ENCODE assay signal across 20 cellular contexts in the genomic region with DNA sequence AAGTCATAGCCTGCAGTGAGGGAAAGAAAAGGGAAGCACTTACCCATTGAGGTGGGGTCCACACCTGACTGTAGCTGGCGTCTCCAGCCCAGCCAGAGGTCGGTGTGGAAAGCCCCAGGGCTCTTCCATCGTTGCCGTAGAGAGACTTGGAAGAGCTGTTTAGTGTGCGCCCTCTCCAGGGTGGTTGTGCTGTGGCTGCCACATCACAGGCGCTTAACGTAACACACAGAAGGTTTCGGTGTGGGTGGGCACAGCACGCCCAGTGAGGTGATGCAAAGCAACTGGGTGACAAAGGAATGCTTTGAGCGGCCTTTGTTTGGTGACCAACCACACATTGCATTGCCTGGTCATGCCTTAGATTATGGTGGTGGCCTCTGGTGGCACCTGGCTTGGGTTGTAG. TPM values are rescaled to one million over a fixed set of nuclear protein-coding genes. Genes with fewer than 3 reads are reported as not detected.
DNase-seq lines count a peak whose midpoint lies in the region; ATAC-seq and TF ChIP-seq lines count a peak whose summit lies in the region.
"Had no signal": no experiment of that assay in that cellular context is flagged by ENCODE, and none has a peak within 500 bp of the region (broad histone marks: within the 10 kb centered on the region; RNA-seq: fewer than 3 reads in every experiment).

No MANE protein-coding gene starts in this region.

- intact Hi-C loops in vagina (cut with DNase I) (no loop called here), sciatic nerve (cut with DNase I) (no loop called here)

- no peak for TF ChIP-seq POLR2A in vagina (IDR thresholded peaks at IDR 0.05)

- POLR2A ChIA-PET in RWPE1 (lab: Yijun Ruan, JAX; ENCODE audit: low non-redundant PET), result no interaction called here

- ATAC-seq in activated T-cell treated with anti-CD3 and anti-CD28 coated beads, Interleukin-2, amount 50 U/mL, for 72 hours (replicated peaks in 1 of 2), result no peak
- peak; percentile 33 for ATAC-seq in activated naive CD8-positive, alpha-beta T cell treated with anti-CD3 and anti-CD28 coated beads, Interleukin-2, amount 50 U/mL, for 24 hours
- peak; percentile 73 for ATAC-seq in stimulated activated memory B cell treated with anti-CD40 and anti-IgM and Interleukin-4, amounts not matched to agents 10 μg/mL and 1 μg/mL and 100 μg/mL, for 72 hours
- ATAC-seq in sciatic nerve, result no peak

- H3K27me3 Mint-ChIP-seq in activated T-cell treated with anti-CD3 and anti-CD28 coated beads, Interleukin-2, amount 50 U/mL, for 72 hours (ENCODE audit: low read depth), result no peaks in the 10 kb centered on the region
- H3K27me3 Mint-ChIP-seq in activated naive CD8-positive, alpha-beta T cell treated with anti-CD3 and anti-CD28 coated beads, Interleukin-2, amount 50 U/mL, for 24 hours, result no peaks in the 10 kb centered on the region
- no peaks in the 10 kb centered on the region for H3K27me3 Mint-ChIP-seq in stimulated activated memory B cell treated with anti-CD40 and anti-IgM and Interleukin-4, amounts not matched to agents 10 μg/mL and 1 μg/mL and 100 μg/mL, for 72 hours

- peaks cover 40% of the 10 kb centered on the region for H3K4me1 Mint-ChIP-seq in activated T-cell treated with anti-CD3 and anti-CD28 coated beads, Interleukin-2, amount 50 U/mL, for 72 hours (ENCODE audit: low read depth)
- H3K4me1 Mint-ChIP-seq in activated naive CD8-positive, alpha-beta T cell treated with anti-CD3 and anti-CD28 coated beads, Interleukin-2, amount 50 U/mL, for 24 hours, result peaks cover 43% of the 10 kb centered on the region
- H3K4me1 Mint-ChIP-seq in stimulated activated memory B cell treated with anti-CD40 and anti-IgM and Interleukin-4, amounts not matched to agents 10 μg/mL and 1 μg/mL and 100 μg/mL, for 72 hours, result peaks cover 13% of the 10 kb centered on the region

- H3K36me3 ChIP-seq in vagina, result peaks cover 0 to 64% of the 10 kb centered on the region in 2 donors

- H3K4me1 ChIP-seq in vagina, result no peaks in the 10 kb centered on the region

- H3K36me3 Mint-ChIP-seq in activated T-cell treated with anti-CD3 and anti-CD28 coated beads, Interleukin-2, amount 50 U/mL, for 72 hours (ENCODE audit: insufficient read depth in 2 of 2), result peaks cover 13 to 29% of the 10 kb centered on the region in 2 donors
- peaks cover 45% of the 10 kb centered on the region for H3K36me3 Mint-ChIP-seq in activated naive CD8-positive, alpha-beta T cell treated with anti-CD3 and anti-CD28 coated beads, Interleukin-2, amount 50 U/mL, for 24 hours (ENCODE audit: low read depth)
- H3K36me3 Mint-ChIP-seq in stimulated activated memory B cell treated with anti-CD40 and anti-IgM and Interleukin-4, amounts not matched to agents 10 μg/mL and 1 μg/mL and 100 μg/mL, for 72 hours, result peaks cover 67% of the 10 kb centered on the region

- CTCF ChIA-PET in RWPE1 (lab: Yijun Ruan, JAX), result interaction anchor here (0.6 kb wide), 1 partner anchor 11 kb away, joined by 4 read pairs; no protein-coding TSS in a partner anchor

- no peak overlapping the region for H3K4me3 ChIP-seq in vagina

- in situ Hi-C loops in GM13977 (cut with MboI; ENCODE audit: low pct_unique_long_range_greater_than_20kb, low sequenced_read_pairs, unreplicated experiment), result no loop called here

- no peaks in the 10 kb centered on the region for H3K9me3 ChIP-seq in vagina

- TF ChIP-seq CTCF in GM13977 (IDR thresholded peaks at IDR 0.05; ENCODE audit: extremely low read depth, insufficient read depth, missing control alignments) (peak; percentile 34), vagina (IDR thresholded peaks at IDR 0.05) (no peak), RWPE1 (conservative IDR thresholded peaks at IDR 0.05; ENCODE audit: low read depth) (no peak)

- peak overlapping the region; percentile 14 for H3K27ac Mint-ChIP-seq in activated T-cell treated with anti-CD3 and anti-CD28 coated beads, Interleukin-2, amount 50 U/mL, for 72 hours
- peak overlapping the region; percentile 39 for H3K27ac Mint-ChIP-seq in activated naive CD8-positive, alpha-beta T cell treated with anti-CD3 and anti-CD28 coated beads, Interleukin-2, amount 50 U/mL, for 24 hours
- peak overlapping the region; percentile 55 for H3K27ac Mint-ChIP-seq in stimulated activated memory B cell treated with anti-CD40 and anti-IgM and Interleukin-4, amounts not matched to agents 10 μg/mL and 1 μg/mL and 100 μg/mL, for 72 hours

- H3K9me3 Mint-ChIP-seq in activated T-cell treated with anti-CD3 and anti-CD28 coated beads, Interleukin-2, amount 50 U/mL, for 72 hours, result peaks cover 0 to 3% of the 10 kb centered on the region in 2 donors
- peaks cover 7% of the 10 kb centered on the region for H3K9me3 Mint-ChIP-seq in activated naive CD8-positive, alpha-beta T cell treated with anti-CD3 and anti-CD28 coated beads, Interleukin-2, amount 50 U/mL, for 24 hours
- H3K9me3 Mint-ChIP-seq in stimulated activated memory B cell treated with anti-CD40 and anti-IgM and Interleukin-4, amounts not matched to agents 10 μg/mL and 1 μg/mL and 100 μg/mL, for 72 hours, result peaks cover 6% of the 10 kb centered on the region

- H3K27ac ChIP-seq in vagina (no peak overlapping the region), RWPE1 (no peak overlapping the region)
- H3K27ac ChIP-seq: C4-2B had no signal

- no peak overlapping the region for H3K4me3 Mint-ChIP-seq in activated T-cell treated with anti-CD3 and anti-CD28 coated beads, Interleukin-2, amount 50 U/mL, for 72 hours
- H3K4me3 Mint-ChIP-seq in activated naive CD8-positive, alpha-beta T cell treated with anti-CD3 and anti-CD28 coated beads, Interleukin-2, amount 50 U/mL, for 24 hours, result no peak overlapping the region
- H3K4me3 Mint-ChIP-seq in stimulated activated memory B cell treated with anti-CD40 and anti-IgM and Interleukin-4, amounts not matched to agents 10 μg/mL and 1 μg/mL and 100 μg/mL, for 72 hours, result no peak overlapping the region
- H3K4me3 Mint-ChIP-seq: H9 had no signal

- peak in 1 of 2 donors; percentile 25 for DNase-seq in activated T-cell treated with anti-CD3 and anti-CD28 coated beads, Interleukin-2, amount 50 U/mL, for 72 hours
- DNase-seq in activated T-cell treated with anti-CD3 and anti-CD28 coated beads, Interleukin-2, amount 50 U/mL, for 48 hours, result no peak
- DNase-seq in GM13977 (ENCODE audit: low spot score), result peak; percentile 64
- peak; percentile 15 for DNase-seq in activated naive CD8-positive, alpha-beta T cell treated with anti-CD3 and anti-CD28 coated beads, Interleukin-2, amount 50 U/mL, for 24 hours
- no peak for DNase-seq in vagina (ENCODE audit: extremely low spot score in 2 of 2)
- no peak for DNase-seq in RWPE1 (ENCODE audit: low spot score)
- DNase-seq in sciatic nerve (ENCODE audit: low spot score), result no peak
- DNase-seq: COR-L47, DMS153, EL, H9, IMR-90, Kasumi-1, NCI-H1105 treated with DMSO at 0.1 percent for 48 hours, NCI-H187 treated with DMSO at 0.1 percent for 48 hours, NCI-H2171 treated with DMSO at 0.1 percent for 48 hours, NCI-H510A treated with DMSO at 0.1 percent for 48 hours, SHP77 treated with DMSO at 0.1 percent for 48 hours had no signal

- H3K27me3 ChIP-seq in vagina, result no peaks in the 10 kb centered on the region

RNA-seq across cellular contexts. Expression of a gene that starts 36.8 kb away (rescaled TPM):
- total RNA-seq in activated T-cell treated with anti-CD3 and anti-CD28 coated beads, Interleukin-2, amount 50 U/mL, for 72 hours, result 10 to 100 TPM; 12.5 to 16.6 TPM
- total RNA-seq in vagina (45.4 TPM), sciatic nerve (70.4 TPM)

Comparison
In these comparisons a context has a peak if more than half of its experiments do, and no peak if none do; other contexts are left out.
1. ATAC-seq: peak in activated naive CD8-positive, alpha-beta T cell treated with anti-CD3 and anti-CD28 coated beads, Interleukin-2, amount 50 U/mL, for 24 hours (single experiment) and stimulated activated memory B cell treated with anti-CD40 and anti-IgM and Interleukin-4, amounts not matched to agents 10 μg/mL and 1 μg/mL and 100 μg/mL, for 72 hours (single experiment); none in activated T-cell treated with anti-CD3 and anti-CD28 coated beads, Interleukin-2, amount 50 U/mL, for 72 hours (0 of 2) and sciatic nerve (single experiment).
2. DNase-seq: peak in GM13977 (single experiment) and activated naive CD8-positive, alpha-beta T cell treated with anti-CD3 and anti-CD28 coated beads, Interleukin-2, amount 50 U/mL, for 24 hours (single experiment); none in activated T-cell treated with anti-CD3 and anti-CD28 coated beads, Interleukin-2, amount 50 U/mL, for 48 hours (0 of 2), vagina (0 of 2), RWPE1 (single experiment) and sciatic nerve (single experiment).
3. Peak in every context shown above with its lines, with median percentiles within 50 percentile points of each other: H3K27ac Mint-ChIP-seq.